Comparison of ENCODE assay signal across 8 cellular contexts in genomic region chr22:38506118-38506962, GRCh38. TPM values are rescaled to one million over a fixed set of nuclear protein-coding genes. Genes with fewer than 3 reads are reported as not detected.
A peak's percentile ranks its signal among the peaks of the same experiment; 100 is the strongest.
DNase-seq lines count a peak whose midpoint lies in the region; ATAC-seq, FAIRE-seq and TF ChIP-seq lines count a peak whose summit lies in the region.

Gene DDX17, minus strand, starts transcription at chr22:38506311.

- CTCF ChIA-PET in Calu3 (lab: Charles Lee), result no interaction called here

- H3K27me3 ChIP-seq in HUES64 (ENCODE audit: insufficient read depth, low read length), result no peaks in the 10 kb centered on the region
- no peaks in the 10 kb centered on the region for H3K27me3 ChIP-seq in OCI-LY1 (ENCODE audit: insufficient read depth, low read length)

- peak within 1 kb of the TSS; percentile 95 for H3K4me3 ChIP-seq in HUES64 (ENCODE audit: low read length)
- peak within 1 kb of the TSS; percentile 96 for H3K4me3 ChIP-seq in OCI-LY1 (ENCODE audit: low read depth, low read length, poor library complexity, severe bottlenecking)
- peak within 1 kb of the TSS; percentile 90 for H3K4me3 ChIP-seq in mesodermal cell (ENCODE audit: extremely low read depth, insufficient read depth, low read length, poor library complexity, severe bottlenecking)

- H3K4me1 ChIP-seq in HUES64 (ENCODE audit: insufficient read depth, low read length), result peaks cover 24% of the 10 kb centered on the region
- H3K4me1 ChIP-seq in OCI-LY1 (ENCODE audit: insufficient read depth, low read length, severe bottlenecking), result peaks cover 36% of the 10 kb centered on the region
- H3K4me1 ChIP-seq in mesodermal cell (ENCODE audit: control insufficient read depth, insufficient read depth, low read length, poor library complexity, severe bottlenecking), result no peaks in the 10 kb centered on the region

- H3K4me1 Mint-ChIP-seq in Calu3 (ENCODE audit: low read depth, unreplicated experiment), result peaks cover 37% of the 10 kb centered on the region

- peak; percentile 81 for ATAC-seq in GM21447 (IDR thresholded peaks at IDR 0.05; ENCODE audit: unreplicated experiment)

- peak within 1 kb of the TSS; percentile 100 for H3K9ac ChIP-seq in HUES64 (ENCODE audit: low read depth, low read length)
- peak within 1 kb of the TSS; percentile 99 for H3K9ac ChIP-seq in OCI-LY1 (ENCODE audit: low read length)

- no peaks in the 10 kb centered on the region for H3K9me2 ChIP-seq in OCI-LY1 (ENCODE audit: low read depth, low read length)

- peaks cover 42% of the 10 kb centered on the region for H3K79me2 ChIP-seq in OCI-LY1 (ENCODE audit: insufficient read depth, low read length)

- H2AFZ ChIP-seq in OCI-LY1 (ENCODE audit: low read length), result no peak within 1 kb of the TSS

- DNase-seq in Calu3, result peak; percentile 85
- DNase-seq in activated CD8-positive, alpha-beta memory T cell treated with anti-CD3 and anti-CD28 coated beads, Interleukin-2, amount 50 U/mL, for 4 hours, result peak; percentile 92
- peak; percentile 84 to 89 for DNase-seq in stimulated activated CD8-positive, alpha-beta memory T cell treated with anti-CD3 and anti-CD28 coated beads, Interleukin-15, amount 100 ng/mL, for 4 hours (ENCODE audit: low read depth in 2 of 2)

- H3K36me3 ChIP-seq in HUES64 (ENCODE audit: insufficient read depth, low read length) (peaks cover 34% of the 10 kb centered on the region), OCI-LY1 (ENCODE audit: insufficient read depth, low read length) (peaks cover 41% of the 10 kb centered on the region), mesodermal cell (ENCODE audit: control insufficient read depth, insufficient read depth, low read length) (peaks cover 30% of the 10 kb centered on the region)

- H3K36me3 Mint-ChIP-seq in Calu3 (ENCODE audit: insufficient read depth, unreplicated experiment), result peaks cover 59% of the 10 kb centered on the region

- peak within 1 kb of the TSS; percentile 100 for H3K27ac Mint-ChIP-seq in Calu3 (ENCODE audit: unreplicated experiment)

- no peak for TF ChIP-seq CTCF in Calu3 (IDR thresholded peaks at IDR 0.05; ENCODE audit: unreplicated experiment)
- no peak for TF ChIP-seq CTCF in OCI-LY1 (IDR thresholded peaks at IDR 0.05; ENCODE audit: low read length)

- H3K9me3 ChIP-seq in HUES64 (ENCODE audit: insufficient read depth, low read depth, low read length), result no peaks in the 10 kb centered on the region
- H3K9me3 ChIP-seq in OCI-LY1 (ENCODE audit: low read length), result no peaks in the 10 kb centered on the region
- no peaks in the 10 kb centered on the region for H3K9me3 ChIP-seq in mesodermal cell (ENCODE audit: control insufficient read depth, low read length)

- H4K20me1 ChIP-seq in OCI-LY1 (ENCODE audit: insufficient read depth, low read length), result peaks cover 12% of the 10 kb centered on the region; the same call in 1 of the 2 replicates

- H3K4me2 ChIP-seq in OCI-LY1 (ENCODE audit: low read length), result peak within 1 kb of the TSS; percentile 99

- FAIRE-seq in endometrium (lab: Jason Lieb, UNC), result peak; percentile 97

- H3F3A ChIP-seq in OCI-LY1 (ENCODE audit: insufficient read depth, low read length), result no peaks in the 10 kb centered on the region

- no peaks in the 10 kb centered on the region for H3K9me3 Mint-ChIP-seq in Calu3 (ENCODE audit: low read depth, unreplicated experiment)

- H3K4me3 Mint-ChIP-seq in Calu3 (ENCODE audit: low read depth, unreplicated experiment), result peak within 1 kb of the TSS; percentile 99

- 2% methylated on average over 83 of the region's 83 CpGs for WGBS in HUES64
- 3 to 5% methylated on average over 64 to 80 of the region's 83 CpGs for WGBS in mesodermal cell (ENCODE audit: insufficient coverage in 2 of 2), 2 experiments

- peak within 1 kb of the TSS; percentile 100 for H3K27ac ChIP-seq in HUES64 (ENCODE audit: low read depth, low read length)
- H3K27ac ChIP-seq in OCI-LY1 (ENCODE audit: low read depth, low read length, poor library complexity, severe bottlenecking), result peak within 1 kb of the TSS; percentile 91
- H3K27ac ChIP-seq in mesodermal cell (ENCODE audit: low read depth, low read length, severe bottlenecking), result peak within 1 kb of the TSS; percentile 99

- TSS peak; percentile 88 for BruUV-seq in Calu3 (replicated peaks; lab: Mats Ljungman, UMichigan)

- H3K27me3 Mint-ChIP-seq in Calu3 (ENCODE audit: unreplicated experiment), result no peaks in the 10 kb centered on the region

- intact Hi-C loops in Calu3 (cut with micrococcal nuclease; ENCODE audit: unreplicated experiment), result no loop called here

RNA-seq across cellular contexts. Expression of gene DDX17, which starts in this region (rescaled TPM):
- total RNA-seq in Calu3 (2022), result 342 and 344 TPM in 2 replicates
- 201 TPM for polyA plus RNA-seq in HUES64 (2013, experiment 1 of 2)
- polyA plus RNA-seq in HUES64 (2013, experiment 2 of 2), result 203 TPM
- 217 TPM for polyA plus RNA-seq in mesodermal cell (2013, experiment 1 of 2)
- polyA plus RNA-seq in mesodermal cell (2013, experiment 2 of 2), result 209 TPM

Comparison
In these comparisons a context has a peak if more than half of its experiments do, and no peak if none do; other contexts are left out.
1. Peak in every context shown above with its lines: DNase-seq, ATAC-seq, H3K4me3 ChIP-seq and H3K27ac ChIP-seq.